In genomic region chr6:17334265-17334664, GRCh38 we compare ENCODE assay signal across 22 cellular contexts. TPM values are rescaled to one million over a fixed set of nuclear protein-coding genes. Genes with fewer than 3 reads are reported as not detected.
DNase-seq lines count a peak whose midpoint lies in the region; ATAC-seq, FAIRE-seq and TF ChIP-seq lines count a peak whose summit lies in the region.
"Had no signal": no experiment of that assay in that cellular context is flagged by ENCODE, and none has a peak within 500 bp of the region (broad histone marks: within the 10 kb centered on the region; RNA-seq: fewer than 3 reads in every experiment).

No MANE protein-coding gene starts in this region.

- H2BK20ac ChIP-seq in IMR-90 (ENCODE audit: low read depth, low read length), result no peak overlapping the region

- H3K4me2 ChIP-seq in IMR-90 (ENCODE audit: low read depth, low read length) (no peak overlapping the region), mammary epithelial cell (ENCODE audit: insufficient read depth, low read depth, low read length) (no peak overlapping the region), HepG2 (ENCODE audit: low read depth, low read length) (no peak overlapping the region)
- H3K4me2 ChIP-seq: GM23338 had no signal

- H3K27me3 Mint-ChIP-seq in endothelial cell (ENCODE audit: unreplicated experiment), result peaks cover 4% of the 10 kb centered on the region

- no peak overlapping the region for H3K4ac ChIP-seq in IMR-90 (ENCODE audit: low read depth, low read length)

- BruUV-seq in IMR-90 (replicated peaks; lab: Mats Ljungman, UMichigan), result no TSS peak
- BruUV-seq in mammary epithelial cell (replicated peaks; lab: Mats Ljungman, UMichigan), result no TSS peak
- no TSS peak for BruUV-seq in HepG2 (replicated peaks; lab: Mats Ljungman, UMichigan)

- no peak for FAIRE-seq in HepG2 (lab: Jason Lieb, UNC)

- no peaks in the 10 kb centered on the region; the same call in 1 of the 2 replicates for H3K27me3 ChIP-seq in IMR-90 (ENCODE audit: control insufficient read depth, insufficient read depth, low read length)
- H3K27me3 ChIP-seq in mammary epithelial cell (ENCODE audit: insufficient read depth, low read length), result no peaks in the 10 kb centered on the region
- no peaks in the 10 kb centered on the region for H3K27me3 ChIP-seq in HepG2 (ENCODE audit: control insufficient read depth in 1 of 2, insufficient read depth in 2 of 2, low read length in 2 of 2)
- H3K27me3 ChIP-seq in prostate gland (replicated peaks; ENCODE audit: insufficient read depth), result no peaks in the 10 kb centered on the region
- H3K27me3 ChIP-seq: neutrophil, right atrium auricular region, testis had no signal

- no peak overlapping the region for H4K91ac ChIP-seq in IMR-90 (ENCODE audit: insufficient read depth, low read depth, low read length)

- H3K36me3 Mint-ChIP-seq in endothelial cell (ENCODE audit: low read depth, unreplicated experiment), result no peaks in the 10 kb centered on the region
- H3K36me3 Mint-ChIP-seq: activated naive CD8-positive, alpha-beta T cell; CD4-positive, alpha-beta memory T cell; stimulated activated effector memory CD8-positive, alpha-beta T cell treated with anti-CD3 and anti-CD28 coated beads, Interleukin-12 subunit alpha, Interleukin-12 subunit beta, amount 100 ng/mL, for 72 hours had no signal

- no peak overlapping the region for H2AK5ac ChIP-seq in IMR-90 (ENCODE audit: low read depth, low read length)

- H3K79me2 ChIP-seq in mammary epithelial cell (ENCODE audit: insufficient read depth, low read length) (no peaks in the 10 kb centered on the region), HepG2 (ENCODE audit: insufficient read depth, low read length) (no peaks in the 10 kb centered on the region)

- no peak overlapping the region for H3K14ac ChIP-seq in IMR-90 (replicated peaks; ENCODE audit: low read depth, low read length)

- dilution Hi-C loops in IMR-90 (cut with HindIII; ENCODE audit: low sequenced_read_pairs, unreplicated experiment) (no loop called here), mammary epithelial cell (cut with HindIII; ENCODE audit: low sequenced_read_pairs) (no loop called here)

- no peaks in the 10 kb centered on the region for H3K4me1 Mint-ChIP-seq in endothelial cell (ENCODE audit: unreplicated experiment)
- H3K4me1 Mint-ChIP-seq: CD4-positive, alpha-beta memory T cell; GM23338; stimulated activated effector memory CD8-positive, alpha-beta T cell treated with anti-CD3 and anti-CD28 coated beads, Interleukin-12 subunit alpha, Interleukin-12 subunit beta, amount 100 ng/mL, for 72 hours had no signal

- no peaks in the 10 kb centered on the region for H3K79me1 ChIP-seq in IMR-90 (ENCODE audit: low read depth in 1 of 2, low read length in 2 of 2)

- CTCF ChIA-PET in IMR-90 (lab: Yijun Ruan, JAX), result no interaction called here
- CTCF ChIA-PET in mammary epithelial cell (lab: Charles Lee; ENCODE audit: low non-redundant PET), result no interaction called here
- CTCF ChIA-PET in HepG2 (lab: Yijun Ruan, JAX; ENCODE audit: low intra/inter-chr PET ratio, low total read pairs), result no interaction called here

- H3K4me3 Mint-ChIP-seq in endothelial cell (ENCODE audit: unreplicated experiment), result no peak overlapping the region
- H3K4me3 Mint-ChIP-seq: activated naive CD8-positive, alpha-beta T cell; CD4-positive, alpha-beta memory T cell; GM23338; stimulated activated effector memory CD8-positive, alpha-beta T cell treated with anti-CD3 and anti-CD28 coated beads, Interleukin-12 subunit alpha, Interleukin-12 subunit beta, amount 100 ng/mL, for 72 hours had no signal

- no peak overlapping the region for H2BK5ac ChIP-seq in IMR-90 (ENCODE audit: low read depth, low read length, poor library complexity, severe bottlenecking)

- H2BK15ac ChIP-seq in IMR-90 (ENCODE audit: low read depth, low read length), result no peak overlapping the region

- H3K27ac Mint-ChIP-seq in endothelial cell (ENCODE audit: unreplicated experiment), result no peak overlapping the region
- H3K27ac Mint-ChIP-seq: activated naive CD8-positive, alpha-beta T cell; CD4-positive, alpha-beta memory T cell; GM23338; stimulated activated effector memory CD8-positive, alpha-beta T cell treated with anti-CD3 and anti-CD28 coated beads, Interleukin-12 subunit alpha, Interleukin-12 subunit beta, amount 100 ng/mL, for 72 hours had no signal

- H3K9me3 ChIP-seq in IMR-90 (ENCODE audit: control insufficient read depth, insufficient read depth, low read length) (peaks cover 4% of the 10 kb centered on the region; the same call in 1 of the 2 replicates), mammary epithelial cell (replicated peaks; ENCODE audit: insufficient read depth, low read length) (no peaks in the 10 kb centered on the region), HepG2 (ENCODE audit: low read length) (peaks cover 5% of the 10 kb centered on the region; the same call in 1 of the 2 replicates), prostate gland (no peaks in the 10 kb centered on the region)
- H3K9me3 ChIP-seq: neutrophil, right atrium auricular region, testis had no signal

- intact Hi-C loops in IMR-90 (cut with micrococcal nuclease), result no loop called here
- intact Hi-C loops in mammary epithelial cell (cut with micrococcal nuclease), result no loop called here
- intact Hi-C loops in HepG2 (cut with micrococcal nuclease; ENCODE audit: unreplicated experiment), result no loop called here
- intact Hi-C loops in prostate gland (cut with DNase I), result no loop called here

- no peak overlapping the region for H3K23ac ChIP-seq in IMR-90 (ENCODE audit: low read depth, low read length)

- no peak overlapping the region for H3K9ac ChIP-seq in IMR-90 (ENCODE audit: low read depth, low read length)
- no peak overlapping the region for H3K9ac ChIP-seq in mammary epithelial cell (ENCODE audit: insufficient read depth, low read length)
- H3K9ac ChIP-seq in HepG2 (ENCODE audit: insufficient read depth, low read depth, low read length), result no peak overlapping the region

- TF ChIP-seq CTCF in IMR-90 (conservative IDR thresholded peaks at IDR 0.05; ENCODE audit: low read depth, low read length) (no peak), mammary epithelial cell (conservative IDR thresholded peaks at IDR 0.05 in 1 of 2, IDR thresholded peaks at IDR 0.05 in 1 of 2; ENCODE audit: extremely low read depth in 1 of 2, insufficient read depth in 1 of 2, low read depth in 1 of 2, low read length in 2 of 2) (no peak), HepG2 (CRISPR knock-in tag; IDR thresholded peaks at IDR 0.05) (no peak), prostate gland (IDR thresholded peaks at IDR 0.05) (no peak), endothelial cell (IDR thresholded peaks at IDR 0.05; ENCODE audit: unreplicated experiment) (no peak)

- H2BK120ac ChIP-seq in IMR-90 (ENCODE audit: low read depth, low read length), result no peak overlapping the region

- no peak overlapping the region for H4K5ac ChIP-seq in IMR-90 (ENCODE audit: low read depth, low read length)

- TF ChIP-seq RAD21 in IMR-90 (IDR thresholded peaks at IDR 0.05; ENCODE audit: low read length) (no peak), HepG2 (CRISPR knock-in tag; IDR thresholded peaks at IDR 0.05) (no peak)

- H4K8ac ChIP-seq in IMR-90 (ENCODE audit: low read depth in 2 of 2, low read length in 2 of 2), result no peak overlapping the region; a peak in 1 of 4 replicates

- H3K9me1 ChIP-seq in IMR-90 (ENCODE audit: insufficient read depth, low read length), result no peaks in the 10 kb centered on the region

- POLR2A ChIA-PET in IMR-90 (lab: Charles Lee; ENCODE audit: unreplicated experiment), result no interaction called here
- POLR2A ChIA-PET in HepG2 (lab: Yijun Ruan, JAX), result interaction anchor here (1.2 kb wide), 2 partner anchors 21 to 23 kb away, joined by 4 to 5 read pairs; no protein-coding TSS in a partner anchor

- DNase-seq in EH (ENCODE audit: low read depth) (peak; percentile 69), IMR-90 (peak; percentile 70), mammary epithelial cell (peak; percentile 51), HepG2 (ENCODE audit: low spot score) (no peak), T-helper 9 cell (no peak), prostate gland (ENCODE audit: low spot score) (no peak), endothelial cell (ENCODE audit: low spot score) (no peak)
- DNase-seq: activated CD4-positive, alpha-beta T cell treated with anti-CD3 and anti-CD28 coated beads for 1 hour; activated CD8-positive, alpha-beta memory T cell treated with anti-CD3 and anti-CD28 coated beads for 24 hours; CD4-positive, alpha-beta memory T cell; DMS79 treated with DMSO at 0.1 percent for 48 hours; erythroblast; glutamatergic neuron; NCI-H146; T1000; testis had no signal

- TF ChIP-seq EP300 in HepG2 (IDR thresholded peaks at IDR 0.05; ENCODE audit: low read depth in 2 of 2, low read length in 2 of 2) (no peak), HepG2 (CRISPR knock-in tag; IDR thresholded peaks at IDR 0.05; ENCODE audit: borderline replicate concordance) (no peak)

- H3K4me1 ChIP-seq in IMR-90 (ENCODE audit: control insufficient read depth, insufficient read depth, low read length) (peaks cover 2% of the 10 kb centered on the region), mammary epithelial cell (ENCODE audit: insufficient read depth, low read length) (no peaks in the 10 kb centered on the region), HepG2 (ENCODE audit: insufficient read depth, low read length) (peaks cover 11% of the 10 kb centered on the region), prostate gland (replicated peaks) (no peaks in the 10 kb centered on the region)
- H3K4me1 ChIP-seq: right atrium auricular region, testis had no signal

- TF ChIP-seq POLR2A in IMR-90 (IDR thresholded peaks at IDR 0.05; ENCODE audit: low read depth, low read length) (no peak), HepG2 (IDR thresholded peaks at IDR 0.05; ENCODE audit: insufficient read depth in 1 of 2, low read depth in 2 of 2, low read length in 2 of 2) (no peak), prostate gland (IDR thresholded peaks at IDR 0.05) (no peak)

- H3K4me3 ChIP-seq in IMR-90 (ENCODE audit: insufficient read depth, low read depth, low read length) (no peak overlapping the region), mammary epithelial cell (replicated peaks in 1 of 3; ENCODE audit: insufficient read depth in 1 of 3, low read depth in 2 of 3, low read length in 3 of 3) (no peak overlapping the region), HepG2 (replicated peaks in 1 of 3; ENCODE audit: insufficient read depth in 1 of 3, low read depth in 2 of 3, low read length in 3 of 3) (no peak overlapping the region), prostate gland (no peak overlapping the region)
- H3K4me3 ChIP-seq: GM23338, right atrium auricular region, testis had no signal

- H3K36me3 ChIP-seq in IMR-90 (ENCODE audit: control insufficient read depth, insufficient read depth, low read length) (no peaks in the 10 kb centered on the region), mammary epithelial cell (ENCODE audit: insufficient read depth, low read length) (no peaks in the 10 kb centered on the region), HepG2 (replicated peaks in 1 of 2; ENCODE audit: control insufficient read depth in 1 of 2, insufficient read depth in 2 of 2, low read length in 2 of 2) (no peaks in the 10 kb centered on the region), prostate gland (no peaks in the 10 kb centered on the region)
- H3K36me3 ChIP-seq: neutrophil, right atrium auricular region had no signal

- WGBS in IMR-90 (ENCODE audit: extremely low coverage in 2 of 2, insufficient read length in 1 of 2), 2 experiments, result no CpG with 5 or more reads among the region's 7 CpGs
- WGBS in mammary epithelial cell (ENCODE audit: low coverage, missing lambda C conversion rate), result 38% methylated on average over 7 of the region's 7 CpGs
- 38% methylated on average over 7 of the region's 7 CpGs for WGBS in HepG2 (ENCODE audit: low lambda C conversion rate)
- WGBS in prostate gland, result 77% methylated on average over 7 of the region's 7 CpGs

- H2AK9ac ChIP-seq in IMR-90 (replicated peaks; ENCODE audit: low read depth, low read length, poor library complexity), result no peak overlapping the region

- H3K9me3 Mint-ChIP-seq in endothelial cell (ENCODE audit: unreplicated experiment), result peaks cover 7% of the 10 kb centered on the region

- H3K56ac ChIP-seq in IMR-90 (ENCODE audit: extremely low read depth, insufficient read depth, low read length), result no peak overlapping the region

- H3K27ac ChIP-seq in IMR-90 (ENCODE audit: insufficient read depth, low read length) (no peak overlapping the region), mammary epithelial cell (ENCODE audit: insufficient read depth, low read depth, low read length) (no peak overlapping the region), HepG2 (ENCODE audit: extremely low read length, insufficient read depth, low read length) (no peak overlapping the region), prostate gland (no peak overlapping the region)
- H3K27ac ChIP-seq: neutrophil, right atrium auricular region, testis had no signal

- no peak overlapping the region for H3K18ac ChIP-seq in IMR-90 (ENCODE audit: low read depth, low read length)

- H2AFZ ChIP-seq in IMR-90 (replicated peaks; ENCODE audit: low read length, poor library complexity), result no peak overlapping the region
- no peak overlapping the region for H2AFZ ChIP-seq in mammary epithelial cell (ENCODE audit: low read depth, low read length)
- H2AFZ ChIP-seq in HepG2 (ENCODE audit: low read length), result no peak overlapping the region
- H2AFZ ChIP-seq: GM23338 had no signal

- ATAC-seq in IMR-90 (ENCODE audit: low read depth) (no peak), HepG2 (no peak), HG03039 (IDR thresholded peaks at IDR 0.05; ENCODE audit: unreplicated experiment) (no peak)
- ATAC-seq: GM23338; stimulated activated effector memory CD8-positive, alpha-beta T cell treated with anti-CD3 and anti-CD28 coated beads, Interleukin-12 subunit alpha, Interleukin-12 subunit beta, amount 100 ng/mL, for 72 hours had no signal

- in situ Hi-C loops in IMR-90 (cut with MboI; ENCODE audit: low sequenced_read_pairs), result no loop called here
- in situ Hi-C loops in mammary epithelial cell (cut with MboI; ENCODE audit: low sequenced_read_pairs in 2 of 2), result no loop called here
- in situ Hi-C loops in HepG2 (cut with HindIII; ENCODE audit: extremely low pct_ligation_motif_present, low pct_unique_long_range_greater_than_20kb), result no loop called here

- H4K20me1 ChIP-seq in IMR-90 (ENCODE audit: insufficient read depth, low read length), result no peaks in the 10 kb centered on the region
- no peaks in the 10 kb centered on the region for H4K20me1 ChIP-seq in mammary epithelial cell (ENCODE audit: insufficient read depth, low read length)
- no peaks in the 10 kb centered on the region for H4K20me1 ChIP-seq in HepG2 (ENCODE audit: insufficient read depth, low read length)

RNA-seq across cellular contexts. Expression of gene RBM24, which starts 53.1 kb away (rescaled TPM):
- total RNA-seq in IMR-90 (2012; rRNA removed) (4.1 and 6.7 TPM in 2 replicates), mammary epithelial cell (1 to 10 TPM in 1 of 2 donors, under 1 TPM in 1; 0.49 to 4.7 TPM), HepG2 (2016; rRNA removed; fragmentation: Illumina TruSeq; extraction: Trizol) (1.2 and 1.5 TPM in 2 replicates), prostate gland (10 to 100 TPM in 1 of 2 donors, 1 to 10 TPM in 1; 4.4 to 13.8 TPM), endothelial cell (ENCODE audit: unreplicated experiment) (19.6 TPM)
- polyA plus RNA-seq in IMR-90 (2012; rRNA removed) (6.6 and 8.1 TPM in 2 replicates), mammary epithelial cell (0.54 TPM), HepG2 (2011; rRNA removed) (14.2 and 17.4 TPM in 2 replicates)
- 3.4 and 9.8 TPM in 2 replicates for polyA plus RNA-seq in IMR-90 (2012; cell fraction: cytosol; rRNA removed)
- 10.1 and 17.8 TPM in 2 replicates for polyA plus RNA-seq in IMR-90 (2012; cell fraction: nucleus; rRNA removed; ENCODE audit: low replicate concordance)
- polyA minus RNA-seq in mammary epithelial cell, result not detected
- 0.30 and 0.62 TPM in 2 replicates for total RNA-seq in HepG2 (2016; cell fraction: cytosol; rRNA removed; fragmentation: Illumina TruSeq; extraction: Trizol; ENCODE audit: low read depth)
- total RNA-seq in HepG2 (2016; cell fraction: insoluble cytoplasmic fraction; rRNA removed; fragmentation: Illumina TruSeq; extraction: Trizol), result 0.76 and 0.89 TPM in 2 replicates
- 1.2 and 2.2 TPM in 2 replicates for total RNA-seq in HepG2 (2016; cell fraction: membrane; rRNA removed; fragmentation: Illumina TruSeq; extraction: Trizol)
- total RNA-seq in HepG2 (2016; cell fraction: nucleus; rRNA removed; fragmentation: Illumina TruSeq; extraction: Trizol), result 0.81 and 1.2 TPM in 2 replicates
- 10.7 and 12.6 TPM in 2 replicates for polyA plus RNA-seq in HepG2 (2011; cell fraction: cytosol; rRNA removed)
- 12.0 and 16.2 TPM in 2 replicates for polyA plus RNA-seq in HepG2 (2011; cell fraction: nucleus; rRNA removed)
- 15.9 and 21.5 TPM in 2 replicates for polyA plus RNA-seq in HepG2 (2012)
- 0.70 and 0.95 TPM in 2 replicates for polyA plus RNA-seq in HepG2 (2016; cell fraction: cytosol; fragmentation: Illumina TruSeq; extraction: Trizol; ENCODE audit: low read depth)
- polyA plus RNA-seq in HepG2 (2016; cell fraction: insoluble cytoplasmic fraction; fragmentation: Illumina TruSeq; extraction: Trizol; ENCODE audit: low read depth), result 1.8 and 1.9 TPM in 2 replicates
- 1.3 and 1.5 TPM in 2 replicates for polyA plus RNA-seq in HepG2 (2016; cell fraction: membrane; fragmentation: Illumina TruSeq; extraction: Trizol; ENCODE audit: low read depth)
- polyA plus RNA-seq in HepG2 (2016; cell fraction: nucleus; fragmentation: Illumina TruSeq; extraction: Trizol; ENCODE audit: insufficient read depth, low read depth), result 1.8 and 2.1 TPM in 2 replicates
- polyA minus RNA-seq in HepG2 (2011; rRNA and poly(A)+ RNA removed; ENCODE audit: low replicate concordance), result 54.9 TPM in 1 of 2 replicates, not detected in the other
- polyA minus RNA-seq in HepG2 (2011; cell fraction: cytosol; rRNA and poly(A)+ RNA removed), result 18.0 and 21.3 TPM in 2 replicates
- 6.8 and 8.3 TPM in 2 replicates for polyA minus RNA-seq in HepG2 (2011; cell fraction: nucleus; rRNA and poly(A)+ RNA removed)
- total RNA-seq: CD4-positive, alpha-beta memory T cell had no signal
- polyA plus RNA-seq: CD4-positive, alpha-beta memory T cell had no signal

RNA-seq across cellular contexts. Expression of gene CAP2, which starts 59.1 kb away (rescaled TPM):
- total RNA-seq in IMR-90 (2012; rRNA removed) (14.5 and 16.1 TPM in 2 replicates), mammary epithelial cell (1 to 10 TPM; 7.2 to 8.4 TPM), HepG2 (2016; rRNA removed; fragmentation: Illumina TruSeq; extraction: Trizol) (7.9 and 8.8 TPM in 2 replicates), prostate gland (1 to 10 TPM; 8.7 to 10.0 TPM), endothelial cell (ENCODE audit: unreplicated experiment) (4.4 TPM)
- polyA plus RNA-seq in IMR-90 (2012; rRNA removed) (27.5 and 31.3 TPM in 2 replicates), mammary epithelial cell (9.5 TPM), HepG2 (2011; rRNA removed) (35.7 and 53.1 TPM in 2 replicates)
- 13.4 TPM in 2 replicates for polyA plus RNA-seq in IMR-90 (2012; cell fraction: cytosol; rRNA removed)
- 8.4 and 28.5 TPM in 2 replicates for polyA plus RNA-seq in IMR-90 (2012; cell fraction: nucleus; rRNA removed; ENCODE audit: low replicate concordance)
- polyA minus RNA-seq in mammary epithelial cell, result 17.2 TPM
- total RNA-seq in HepG2 (2016; cell fraction: cytosol; rRNA removed; fragmentation: Illumina TruSeq; extraction: Trizol; ENCODE audit: low read depth), result 1.9 TPM in 2 replicates
- total RNA-seq in HepG2 (2016; cell fraction: insoluble cytoplasmic fraction; rRNA removed; fragmentation: Illumina TruSeq; extraction: Trizol), result 6.6 and 7.6 TPM in 2 replicates
- total RNA-seq in HepG2 (2016; cell fraction: membrane; rRNA removed; fragmentation: Illumina TruSeq; extraction: Trizol), result 3.4 and 4.3 TPM in 2 replicates
- total RNA-seq in HepG2 (2016; cell fraction: nucleus; rRNA removed; fragmentation: Illumina TruSeq; extraction: Trizol), result 6.9 and 9.0 TPM in 2 replicates
- polyA plus RNA-seq in HepG2 (2011; cell fraction: cytosol; rRNA removed), result 24.4 and 25.6 TPM in 2 replicates
- 50.2 and 52.1 TPM in 2 replicates for polyA plus RNA-seq in HepG2 (2011; cell fraction: nucleus; rRNA removed)
- 29.4 and 36.2 TPM in 2 replicates for polyA plus RNA-seq in HepG2 (2012)
- 0.93 and 1.5 TPM in 2 replicates for polyA plus RNA-seq in HepG2 (2016; cell fraction: cytosol; fragmentation: Illumina TruSeq; extraction: Trizol; ENCODE audit: low read depth)
- polyA plus RNA-seq in HepG2 (2016; cell fraction: insoluble cytoplasmic fraction; fragmentation: Illumina TruSeq; extraction: Trizol; ENCODE audit: low read depth), result 11.5 and 12.1 TPM in 2 replicates
- 2.0 and 2.6 TPM in 2 replicates for polyA plus RNA-seq in HepG2 (2016; cell fraction: membrane; fragmentation: Illumina TruSeq; extraction: Trizol; ENCODE audit: low read depth)
- polyA plus RNA-seq in HepG2 (2016; cell fraction: nucleus; fragmentation: Illumina TruSeq; extraction: Trizol; ENCODE audit: insufficient read depth, low read depth), result 17.9 and 19.7 TPM in 2 replicates
- polyA minus RNA-seq in HepG2 (2011; rRNA and poly(A)+ RNA removed; ENCODE audit: low replicate concordance), result 15.5 and 33.6 TPM in 2 replicates
- polyA minus RNA-seq in HepG2 (2011; cell fraction: cytosol; rRNA and poly(A)+ RNA removed), result 26.6 and 28.9 TPM in 2 replicates
- polyA minus RNA-seq in HepG2 (2011; cell fraction: nucleus; rRNA and poly(A)+ RNA removed), result 42.9 and 47.0 TPM in 2 replicates
- total RNA-seq: CD4-positive, alpha-beta memory T cell had no signal
- polyA plus RNA-seq: CD4-positive, alpha-beta memory T cell had no signal

Comparison
In these comparisons a context has a peak if more than half of its experiments do, and no peak if none do; other contexts are left out.
1. DNase-seq: peak in EH (single experiment), IMR-90 (single experiment) and mammary epithelial cell (single experiment); none in HepG2 (single experiment), T-helper 9 cell (single experiment), prostate gland (single experiment) and endothelial cell (single experiment).